ENCODE assay signal across 30 cellular contexts in genomic region chr9:136756836-136757235, GRCh38. TPM values are rescaled to one million over a fixed set of nuclear protein-coding genes. Genes with fewer than 3 reads are reported as not detected.
"Had no signal": no experiment of that assay in that cellular context is flagged by ENCODE, and none has a peak within 500 bp of the region (broad histone marks: within the 10 kb centered on the region; RNA-seq: fewer than 3 reads in every experiment).

No MANE protein-coding gene starts in this region.

- ATAC-seq: effector memory CD8-positive, alpha-beta T cell; heart right ventricle; left colon; mucosa of descending colon; naive thymus-derived CD8-positive, alpha-beta T cell; pancreas; right lobe of liver; stimulated activated effector memory CD8-positive, alpha-beta T cell treated with anti-CD3 and anti-CD28 coated beads, Interleukin-12 subunit alpha, Interleukin-12 subunit beta, amount 100 ng/mL, for 72 hours; stimulated activated naive CD8-positive, alpha-beta T cell treated with anti-CD3 and anti-CD28 coated beads, Interleukin-15, amount 100 ng/mL, for 72 hours; upper lobe of right lung had no signal

- H3K4me3 ChIP-seq: esophagus squamous epithelium, heart right ventricle, lung, mucosa of descending colon, pancreas, right lobe of liver, suprapubic skin, transverse colon, upper lobe of right lung, uterus had no signal

- H3K9me3 ChIP-seq: mucosa of descending colon, pancreas, right lobe of liver, upper lobe of right lung, uterus had no signal

- H3K27ac ChIP-seq: esophagus squamous epithelium, heart right ventricle, pancreas, right lobe of liver, suprapubic skin, transverse colon, upper lobe of right lung, uterus had no signal

- H3K36me3 Mint-ChIP-seq: mesothelial cell of epicardium; stimulated activated effector memory CD8-positive, alpha-beta T cell treated with anti-CD3 and anti-CD28 coated beads, Interleukin-12 subunit alpha, Interleukin-12 subunit beta, amount 100 ng/mL, for 72 hours had no signal

- H3K27me3 Mint-ChIP-seq: memory B cell had no signal

- H3K4me1 Mint-ChIP-seq: immature natural killer cell; stimulated activated effector memory CD8-positive, alpha-beta T cell treated with anti-CD3 and anti-CD28 coated beads, Interleukin-12 subunit alpha, Interleukin-12 subunit beta, amount 100 ng/mL, for 72 hours had no signal

- H3K36me3 ChIP-seq: esophagus squamous epithelium, heart right ventricle, pancreas, right lobe of liver, suprapubic skin, transverse colon, upper lobe of right lung, uterus had no signal

- DNase-seq: cortex of kidney; effector memory CD8-positive, alpha-beta T cell; esophagus squamous epithelium; foreskin melanocyte; heart right ventricle; hippocampal formation; immature natural killer cell; islet precursor cell; kidney glomerular epithelial cell; nephron progenitor cell; occipital lobe; right lobe of liver; stimulated activated CD4-positive, alpha-beta T cell treated with anti-CD3 and anti-CD28 coated beads, Interleukin-2, amount 100 ng/mL, for 24 hours; stimulated activated CD4-positive, alpha-beta T cell treated with anti-CD3 and anti-CD28 coated beads, Interleukin-4, amount 100 ng/mL, for 24 hours; stimulated activated naive CD8-positive, alpha-beta T cell treated with anti-CD3 and anti-CD28 coated beads, Interleukin-15, amount 100 ng/mL, for 72 hours; transverse colon; upper lobe of right lung; uterus had no signal

- H3K4me1 ChIP-seq: pancreas, right lobe of liver, transverse colon, upper lobe of right lung, uterus had no signal

- H3K27me3 ChIP-seq: pancreas, right lobe of liver, upper lobe of right lung, uterus had no signal

- H3K27ac Mint-ChIP-seq: effector memory CD8-positive, alpha-beta T cell; immature natural killer cell; memory B cell; mesothelial cell of epicardium; naive thymus-derived CD8-positive, alpha-beta T cell; nephron progenitor cell; stimulated activated effector memory CD8-positive, alpha-beta T cell treated with anti-CD3 and anti-CD28 coated beads, Interleukin-12 subunit alpha, Interleukin-12 subunit beta, amount 100 ng/mL, for 72 hours had no signal

- H3K4me3 Mint-ChIP-seq: immature natural killer cell; memory B cell; mesothelial cell of epicardium; naive thymus-derived CD8-positive, alpha-beta T cell; nephron progenitor cell; stimulated activated effector memory CD8-positive, alpha-beta T cell treated with anti-CD3 and anti-CD28 coated beads, Interleukin-12 subunit alpha, Interleukin-12 subunit beta, amount 100 ng/mL, for 72 hours; stimulated activated naive CD8-positive, alpha-beta T cell treated with anti-CD3 and anti-CD28 coated beads, Interleukin-15, amount 100 ng/mL, for 72 hours had no signal

RNA-seq across cellular contexts. Expression of gene LCN8, which starts 1.2 kb away (rescaled TPM):
- total RNA-seq: dermis microvascular lymphatic vessel endothelial cell, esophagus squamous epithelium, heart right ventricle, liver, mesothelial cell of epicardium, mucosa of descending colon, occipital lobe, pancreas, posterior vena cava, right lobe of liver, suprapubic skin, transverse colon, upper lobe of right lung had no signal
- polyA plus RNA-seq: heart right ventricle; liver; lung; naive thymus-derived CD8-positive, alpha-beta T cell; pancreas had no signal

RNA-seq across cellular contexts. Expression of gene LCN15, which starts 7.5 kb away (rescaled TPM):
- total RNA-seq: esophagus squamous epithelium; liver; lung; naive thymus-derived CD8-positive, alpha-beta T cell; occipital lobe; pancreas; posterior vena cava; right lobe of liver; upper lobe of right lung; uterus had no signal
- polyA plus RNA-seq: immature natural killer cell; liver; naive thymus-derived CD8-positive, alpha-beta T cell; pancreas had no signal

RNA-seq across cellular contexts. Expression of gene LCN6, which starts 8.5 kb away (rescaled TPM):
- total RNA-seq: dermis microvascular lymphatic vessel endothelial cell; liver; mesothelial cell of epicardium; naive thymus-derived CD8-positive, alpha-beta T cell; occipital lobe had no signal
- polyA plus RNA-seq: immature natural killer cell; naive thymus-derived CD8-positive, alpha-beta T cell had no signal

RNA-seq across cellular contexts. Expression of gene LCN10, which starts 14.1 kb away (rescaled TPM):
- total RNA-seq: occipital lobe had no signal
- polyA plus RNA-seq: immature natural killer cell had no signal
